Comparison of ENCODE assay signal across 24 cellular contexts in the genomic region with DNA sequence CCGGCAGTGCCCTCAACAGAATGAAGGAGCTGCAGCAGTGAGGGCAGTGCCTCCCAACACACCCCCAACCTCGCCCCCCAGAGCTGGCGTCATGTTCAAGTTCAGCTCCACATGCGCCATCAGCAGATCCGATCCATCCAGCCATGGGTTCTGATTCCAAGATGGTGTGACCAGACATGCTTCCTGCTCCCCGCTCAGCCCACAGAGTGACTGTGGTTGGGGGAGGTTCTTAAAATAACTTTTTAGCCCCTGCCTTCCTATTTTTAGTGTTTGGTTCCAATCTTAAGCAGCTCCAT. TPM values are rescaled to one million over a fixed set of nuclear protein-coding genes. Genes with fewer than 3 reads are reported as not detected.
DNase-seq lines count a peak whose midpoint lies in the region; ATAC-seq, FAIRE-seq and TF ChIP-seq lines count a peak whose summit lies in the region.
"Had no signal": no experiment of that assay in that cellular context is flagged by ENCODE, and none has a peak within 500 bp of the region (broad histone marks: within the 10 kb centered on the region; RNA-seq: fewer than 3 reads in every experiment).

No MANE protein-coding gene starts in this region.

- H3K36me3 Mint-ChIP-seq in activated naive CD4-positive, alpha-beta T cell treated with anti-CD3 and anti-CD28 coated beads for 36 hours (ENCODE audit: low read depth), result no peaks in the 10 kb centered on the region
- no peaks in the 10 kb centered on the region for H3K36me3 Mint-ChIP-seq in activated naive CD4-positive, alpha-beta T cell treated with anti-CD3 and anti-CD28 coated beads, Interleukin-2, amount 50 U/mL, for 72 hours
- H3K36me3 Mint-ChIP-seq: CD14-positive monocyte; CD4-positive, alpha-beta memory T cell; CD4-positive, CD25-positive, alpha-beta regulatory T cell; CD8-positive, alpha-beta memory T cell had no signal

- H3K27ac Mint-ChIP-seq in activated naive CD4-positive, alpha-beta T cell treated with anti-CD3 and anti-CD28 coated beads for 36 hours, result peak overlapping the region; percentile 54
- no peak overlapping the region for H3K27ac Mint-ChIP-seq in activated naive CD4-positive, alpha-beta T cell treated with anti-CD3 and anti-CD28 coated beads, Interleukin-2, amount 50 U/mL, for 72 hours
- H3K27ac Mint-ChIP-seq: B cell; CD14-positive monocyte; CD4-positive, alpha-beta memory T cell; CD8-positive, alpha-beta memory T cell had no signal

- peak; percentile 36 for FAIRE-seq in GM12892 (lab: Jason Lieb, UNC)
- FAIRE-seq: A549, GM12878, GM19239 had no signal

- CTCF ChIA-PET in activated naive CD4-positive, alpha-beta T cell treated with anti-CD3 and anti-CD28 coated beads for 36 hours (lab: Charles Lee), result interaction anchor here (0.6 kb wide), 2 partner anchors 236 to 366 kb away, joined by 4 to 6 read pairs; no protein-coding TSS in a partner anchor

- DNase-seq in activated naive CD4-positive, alpha-beta T cell treated with anti-CD3 and anti-CD28 coated beads for 36 hours, result no peak
- no peak for DNase-seq in activated naive CD4-positive, alpha-beta T cell treated with anti-CD3 and anti-CD28 coated beads, Interleukin-2, amount 50 U/mL, for 72 hours (ENCODE audit: low spot score in 2 of 2)
- no peak for DNase-seq in GM12892 (ENCODE audit: insufficient read length)
- no peak for DNase-seq in OCI-M1 (lab: John Stamatoyannopoulos, UW)
- DNase-seq: 8988T; AML-193; C1 segment of cervical spinal cord; CD4-positive, alpha-beta memory T cell; CD4-positive, CD25-positive, alpha-beta regulatory T cell; CD8-positive, alpha-beta memory T cell; COR-L47; DMS 273 treated with DMSO at 0.1 percent for 48 hours; DMS153; DMS53; DMS79; DND-41; EL; GDM1 had no signal

- TF ChIP-seq POLR2A in GM12892 (IDR thresholded peaks at IDR 0.05; ENCODE audit: low read depth, low read length), result no peak

- no peak overlapping the region for H3K4me3 Mint-ChIP-seq in activated naive CD4-positive, alpha-beta T cell treated with anti-CD3 and anti-CD28 coated beads for 36 hours
- H3K4me3 Mint-ChIP-seq: B cell; CD14-positive monocyte; CD4-positive, alpha-beta memory T cell; CD4-positive, CD25-positive, alpha-beta regulatory T cell; CD8-positive, alpha-beta memory T cell had no signal

- ATAC-seq in activated naive CD4-positive, alpha-beta T cell treated with anti-CD3 and anti-CD28 coated beads, Interleukin-2, amount 50 U/mL, for 72 hours, result no peak
- ATAC-seq in GM21423 (IDR thresholded peaks at IDR 0.05; ENCODE audit: unreplicated experiment), result no peak
- ATAC-seq: A549, GM12878 had no signal

- no peaks in the 10 kb centered on the region for H3K4me1 Mint-ChIP-seq in activated naive CD4-positive, alpha-beta T cell treated with anti-CD3 and anti-CD28 coated beads for 36 hours (ENCODE audit: low read depth)
- H3K4me1 Mint-ChIP-seq: B cell; CD4-positive, alpha-beta memory T cell had no signal

- no peaks in the 10 kb centered on the region for H3K9me3 Mint-ChIP-seq in activated naive CD4-positive, alpha-beta T cell treated with anti-CD3 and anti-CD28 coated beads for 36 hours
- no peaks in the 10 kb centered on the region for H3K9me3 Mint-ChIP-seq in activated naive CD4-positive, alpha-beta T cell treated with anti-CD3 and anti-CD28 coated beads, Interleukin-2, amount 50 U/mL, for 72 hours
- H3K9me3 Mint-ChIP-seq: CD14-positive monocyte; CD4-positive, alpha-beta memory T cell; CD4-positive, CD25-positive, alpha-beta regulatory T cell; CD8-positive, alpha-beta memory T cell had no signal

- no peaks in the 10 kb centered on the region for H3K27me3 Mint-ChIP-seq in activated naive CD4-positive, alpha-beta T cell treated with anti-CD3 and anti-CD28 coated beads for 36 hours (ENCODE audit: low read depth)
- H3K27me3 Mint-ChIP-seq: B cell; CD4-positive, alpha-beta memory T cell had no signal

- intact Hi-C loops in activated naive CD4-positive, alpha-beta T cell treated with anti-CD3 and anti-CD28 coated beads for 36 hours (cut with micrococcal nuclease), result no loop called here

RNA-seq across cellular contexts. Expression of a gene that starts 30.1 kb away (rescaled TPM):
- total RNA-seq in activated naive CD4-positive, alpha-beta T cell treated with anti-CD3 and anti-CD28 coated beads for 36 hours, result 1 to 10 TPM; 1.6 to 2.4 TPM
- total RNA-seq in activated naive CD4-positive, alpha-beta T cell treated with anti-CD3 and anti-CD28 coated beads, Interleukin-2, amount 50 U/mL, for 72 hours, result 1 to 10 TPM; 3.8 to 6.8 TPM
- 19.5 TPM for polyA plus RNA-seq in GM12892 (2012; ENCODE audit: missing spikeins)

RNA-seq across cellular contexts. Expression of a gene that starts 47.4 kb away (rescaled TPM):
- under 1 TPM in 1 of 2 experiments, not detected in 1; 0.10 TPM for total RNA-seq in activated naive CD4-positive, alpha-beta T cell treated with anti-CD3 and anti-CD28 coated beads for 36 hours
- total RNA-seq in activated naive CD4-positive, alpha-beta T cell treated with anti-CD3 and anti-CD28 coated beads, Interleukin-2, amount 50 U/mL, for 72 hours, result under 1 TPM in 1 of 2 donors, not detected in 1; 0.70 TPM
- polyA plus RNA-seq in GM12892 (2012; ENCODE audit: missing spikeins), result 6.5 TPM
- total RNA-seq: B cell had no signal
- polyA plus RNA-seq: CD4-positive, alpha-beta memory T cell; CD4-positive, CD25-positive, alpha-beta regulatory T cell; CD8-positive, alpha-beta memory T cell had no signal
